ENCODE assay signal across 8 cellular contexts in genomic region chr12:92769124-92769901, GRCh38.
DNase-seq lines count a peak whose midpoint lies in the region; ATAC-seq, FAIRE-seq and TF ChIP-seq lines count a peak whose summit lies in the region.

No MANE protein-coding gene starts in this region.

- H3K4me3 ChIP-seq in astrocyte (ENCODE audit: insufficient read depth, low read depth, low read length): no peak overlapping the region

- POLR2A ChIA-PET in activated CD4-positive, alpha-beta T cell treated with anti-CD3 and anti-CD28 coated beads, Interleukin-2, amount 10 ng/mL, durations not matched to agents 7 days and 5 days (lab: Charles Lee): interaction anchor here (0.6 kb wide), 1 partner anchor 214 kb away, joined by 3 read pairs; no protein-coding TSS in a partner anchor

- H3K27me3 Mint-ChIP-seq in activated CD4-positive, alpha-beta T cell treated with anti-CD3 and anti-CD28 coated beads, Interleukin-2, amount 10 ng/mL, durations not matched to agents 7 days and 5 days: no peaks in the 10 kb centered on the region
- no peaks in the 10 kb centered on the region for H3K27me3 Mint-ChIP-seq in astrocyte (ENCODE audit: low read depth, unreplicated experiment)
- H3K27me3 Mint-ChIP-seq in stimulated activated naive CD8-positive, alpha-beta T cell treated with anti-CD3 and anti-CD28 coated beads, Interleukin-15, amount 100 ng/mL, for 72 hours: no peaks in the 10 kb centered on the region
- H3K27me3 Mint-ChIP-seq in T-helper 17 cell: no peaks in the 10 kb centered on the region

- no peaks in the 10 kb centered on the region for H3K36me3 ChIP-seq in astrocyte (ENCODE audit: insufficient read depth, low read length)

- no peaks in the 10 kb centered on the region for H3K79me2 ChIP-seq in astrocyte (ENCODE audit: insufficient read depth, low read length)

- DNase-seq in activated CD4-positive, alpha-beta T cell treated with anti-CD3 and anti-CD28 coated beads, Interleukin-2, amount 10 ng/mL, durations not matched to agents 7 days and 5 days: no peak
- DNase-seq in activated CD4-positive, alpha-beta T cell treated with anti-CD3 and anti-CD28 coated beads for 48 hours: no peak
- no peak for DNase-seq in astrocyte (ENCODE audit: low read depth)
- no peak for DNase-seq in stimulated activated naive CD8-positive, alpha-beta T cell treated with anti-CD3 and anti-CD28 coated beads, Interleukin-15, amount 100 ng/mL, for 72 hours
- DNase-seq in NCI-H2029 (lab: John Stamatoyannopoulos, UW): no peak
- no peak for DNase-seq in activated CD4-positive, CD25-positive, alpha-beta regulatory T cell (lab: John Stamatoyannopoulos, UW)
- DNase-seq in T-helper 17 cell: no peak

- H2AFZ ChIP-seq in astrocyte (ENCODE audit: low read depth, low read length): no peak overlapping the region

- H3K36me3 Mint-ChIP-seq in activated CD4-positive, alpha-beta T cell treated with anti-CD3 and anti-CD28 coated beads, Interleukin-2, amount 10 ng/mL, durations not matched to agents 7 days and 5 days (ENCODE audit: low read depth): no peaks in the 10 kb centered on the region
- H3K36me3 Mint-ChIP-seq in astrocyte (ENCODE audit: low read depth, unreplicated experiment): no peaks in the 10 kb centered on the region
- peaks cover 2% of the 10 kb centered on the region for H3K36me3 Mint-ChIP-seq in T-helper 17 cell (ENCODE audit: low read depth)

- H3K27me3 ChIP-seq in astrocyte (ENCODE audit: insufficient read depth, low read length): no peaks in the 10 kb centered on the region

- no peak for FAIRE-seq in astrocyte (lab: Jason Lieb, UNC)

- CTCF ChIA-PET in activated CD4-positive, alpha-beta T cell treated with anti-CD3 and anti-CD28 coated beads, Interleukin-2, amount 10 ng/mL, durations not matched to agents 7 days and 5 days (lab: Charles Lee): interaction anchor here (0.5 to 1.6 kb wide), 4 partner anchors 10 to 562 kb away, joined by 3 to 4 read pairs (median 3); no protein-coding TSS in a partner anchor

- peak overlapping the region; percentile 33 for H3K27ac Mint-ChIP-seq in activated CD4-positive, alpha-beta T cell treated with anti-CD3 and anti-CD28 coated beads, Interleukin-2, amount 10 ng/mL, durations not matched to agents 7 days and 5 days
- H3K27ac Mint-ChIP-seq in astrocyte (ENCODE audit: unreplicated experiment): peak overlapping the region; percentile 13
- peak overlapping the region in 1 of 2 donors; percentile 61 for H3K27ac Mint-ChIP-seq in stimulated activated naive CD8-positive, alpha-beta T cell treated with anti-CD3 and anti-CD28 coated beads, Interleukin-15, amount 100 ng/mL, for 72 hours
- H3K27ac Mint-ChIP-seq in T-helper 17 cell: no peak overlapping the region

- TF ChIP-seq CTCF in astrocyte (IDR thresholded peaks at IDR 0.05; ENCODE audit: insufficient read depth, low read depth, low read length): no peak

- H3K4me2 ChIP-seq in astrocyte (ENCODE audit: low read length): peak overlapping the region; percentile 10

- peak; percentile 80 for ATAC-seq in HG03196 (IDR thresholded peaks at IDR 0.05; ENCODE audit: unreplicated experiment)
- peak; percentile 87 for ATAC-seq in stimulated activated naive CD8-positive, alpha-beta T cell treated with anti-CD3 and anti-CD28 coated beads, Interleukin-15, amount 100 ng/mL, for 72 hours
- ATAC-seq in T-helper 17 cell: no peak

- H3K9ac ChIP-seq in astrocyte (ENCODE audit: low read length): no peak overlapping the region

- H3K9me3 Mint-ChIP-seq in activated CD4-positive, alpha-beta T cell treated with anti-CD3 and anti-CD28 coated beads, Interleukin-2, amount 10 ng/mL, durations not matched to agents 7 days and 5 days: no peaks in the 10 kb centered on the region
- no peaks in the 10 kb centered on the region for H3K9me3 Mint-ChIP-seq in astrocyte (ENCODE audit: unreplicated experiment)
- no peaks in the 10 kb centered on the region for H3K9me3 Mint-ChIP-seq in stimulated activated naive CD8-positive, alpha-beta T cell treated with anti-CD3 and anti-CD28 coated beads, Interleukin-15, amount 100 ng/mL, for 72 hours

- peaks cover 17% of the 10 kb centered on the region for H3K4me1 Mint-ChIP-seq in activated CD4-positive, alpha-beta T cell treated with anti-CD3 and anti-CD28 coated beads, Interleukin-2, amount 10 ng/mL, durations not matched to agents 7 days and 5 days
- H3K4me1 Mint-ChIP-seq in astrocyte (ENCODE audit: low read depth, unreplicated experiment): peaks cover 16% of the 10 kb centered on the region
- peaks cover 36% of the 10 kb centered on the region for H3K4me1 Mint-ChIP-seq in stimulated activated naive CD8-positive, alpha-beta T cell treated with anti-CD3 and anti-CD28 coated beads, Interleukin-15, amount 100 ng/mL, for 72 hours
- H3K4me1 Mint-ChIP-seq in T-helper 17 cell: peaks cover 10% of the 10 kb centered on the region

- H4K20me1 ChIP-seq in astrocyte (ENCODE audit: insufficient read depth, low read length): no peaks in the 10 kb centered on the region

- H3K27ac ChIP-seq in astrocyte (ENCODE audit: low read depth, low read length): no peak overlapping the region

- peaks cover 5% of the 10 kb centered on the region for H3K4me1 ChIP-seq in astrocyte (ENCODE audit: insufficient read depth, low read length)

- H3K9me3 ChIP-seq in astrocyte (ENCODE audit: insufficient read depth, low read depth, low read length) (no peaks in the 10 kb centered on the region), T-helper 17 cell (ENCODE audit: control insufficient read depth, low read length, poor library complexity, severe bottlenecking) (no peaks in the 10 kb centered on the region)

- H3K4me3 Mint-ChIP-seq in activated CD4-positive, alpha-beta T cell treated with anti-CD3 and anti-CD28 coated beads, Interleukin-2, amount 10 ng/mL, durations not matched to agents 7 days and 5 days: no peak overlapping the region
- no peak overlapping the region for H3K4me3 Mint-ChIP-seq in astrocyte (ENCODE audit: unreplicated experiment)
- H3K4me3 Mint-ChIP-seq in stimulated activated naive CD8-positive, alpha-beta T cell treated with anti-CD3 and anti-CD28 coated beads, Interleukin-15, amount 100 ng/mL, for 72 hours: peak overlapping the region; percentile 8 to 50
- no peak overlapping the region for H3K4me3 Mint-ChIP-seq in T-helper 17 cell

Comparison
In these comparisons a context has a peak if more than half of its experiments do, and no peak if none do; other contexts are left out.
1. H3K4me3 Mint-ChIP-seq: peak in stimulated activated naive CD8-positive, alpha-beta T cell treated with anti-CD3 and anti-CD28 coated beads, Interleukin-15, amount 100 ng/mL, for 72 hours (2 of 2); none in activated CD4-positive, alpha-beta T cell treated with anti-CD3 and anti-CD28 coated beads, Interleukin-2, amount 10 ng/mL, durations not matched to agents 7 days and 5 days (single experiment), astrocyte (single experiment) and T-helper 17 cell (single experiment).